8 cellular contexts compared by ENCODE assay signal in genomic region chr6:149065658-149066556, GRCh38.
A peak's percentile ranks its signal among the peaks of the same experiment; 100 is the strongest.
DNase-seq lines count a peak whose midpoint lies in the region; ATAC-seq and TF ChIP-seq lines count a peak whose summit lies in the region.

No MANE protein-coding gene starts in this region.

- CTCF ChIA-PET in GM10248 (lab: Yijun Ruan, JAX), result interaction anchor here (1.0 to 8.8 kb wide), 17 partner anchors 8 to 488 kb away, joined by 3 to 62 read pairs (median 6); no protein-coding TSS in a partner anchor

- TF ChIP-seq CTCF in GM10248 (IDR thresholded peaks at IDR 0.05; ENCODE audit: control extremely low read depth, extremely low read depth, low read depth, missing control alignments), result no peak
- TF ChIP-seq CTCF in omental fat pad (IDR thresholded peaks at IDR 0.05), result no peak

- POLR2A ChIA-PET in GM10248 (lab: Yijun Ruan, JAX), result interaction anchor here (0.7 to 1.6 kb wide), 2 partner anchors 12 to 383 kb away, joined by 3 to 4 read pairs; no protein-coding TSS in a partner anchor

- peak; percentile 78 for DNase-seq in GM10248 (ENCODE audit: extremely low spot score)
- peak; percentile 11 for DNase-seq in activated T-cell treated with anti-CD3 and anti-CD28 coated beads for 4 hours
- no peak for DNase-seq in omental fat pad (ENCODE audit: low spot score)
- no peak for DNase-seq in epidermal melanocyte (ENCODE audit: insufficient read length, low spot score)
- no peak for DNase-seq in GF-D8 (lab: John Stamatoyannopoulos, UW)
- DNase-seq in activated CD8-positive, alpha-beta memory T cell treated with anti-CD3 and anti-CD28 coated beads, Interleukin-2, amount 50 U/mL, for 4 hours, result no peak

- ATAC-seq in GM19463 (IDR thresholded peaks at IDR 0.05; ENCODE audit: unreplicated experiment) (peak; percentile 98), HG03469 (IDR thresholded peaks at IDR 0.05; ENCODE audit: unreplicated experiment) (peak; percentile 96), omental fat pad (ENCODE audit: low FRiP score) (peak; percentile 31)

Comparison
In these comparisons a context has a peak if more than half of its experiments do, and no peak if none do; other contexts are left out.
1. DNase-seq: peak in GM10248 (single experiment) and activated T-cell treated with anti-CD3 and anti-CD28 coated beads for 4 hours (single experiment); none in omental fat pad (single experiment), epidermal melanocyte (single experiment), GF-D8 (single experiment) and activated CD8-positive, alpha-beta memory T cell treated with anti-CD3 and anti-CD28 coated beads, Interleukin-2, amount 50 U/mL, for 4 hours (single experiment).
2. ATAC-seq: peak in every context shown above with its lines; median percentile 98 in GM19463; 96 in HG03469; 31 in omental fat pad.